10 cellular contexts compared by ENCODE assay signal in the genomic region with DNA sequence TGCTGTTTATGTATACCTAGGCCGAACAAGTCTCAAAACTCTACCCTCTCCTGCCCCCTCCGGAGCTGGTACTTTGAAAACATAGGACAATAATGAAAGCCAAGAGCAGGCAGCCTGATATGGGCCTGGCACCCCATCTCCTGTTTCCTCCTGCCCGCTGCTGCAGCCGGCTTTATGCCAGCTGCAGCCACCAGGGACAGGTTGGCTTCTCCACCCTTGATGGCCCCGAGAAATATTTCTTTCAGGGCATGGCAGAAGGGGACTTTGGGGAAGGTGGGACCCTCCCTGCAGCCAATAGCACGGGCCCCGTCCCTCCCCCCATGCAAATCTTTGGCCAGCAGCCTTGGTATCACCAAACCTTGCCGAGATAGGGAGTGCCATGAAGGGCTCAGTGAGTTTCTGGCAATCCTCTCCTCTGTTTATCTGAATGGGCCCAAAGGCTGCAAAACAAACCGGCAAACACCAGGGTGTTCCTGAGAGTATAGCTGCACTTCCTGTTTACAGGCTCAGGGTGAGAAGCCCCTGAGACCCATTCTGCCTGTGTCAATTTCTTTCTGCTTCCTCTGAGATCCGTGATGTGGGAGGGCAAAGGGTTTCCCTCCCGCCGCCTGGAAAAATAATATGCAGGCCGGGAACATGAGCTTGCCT.
DNase-seq lines count a peak whose midpoint lies in the region; ATAC-seq, FAIRE-seq and TF ChIP-seq lines count a peak whose summit lies in the region.
"Had no signal": no experiment of that assay in that cellular context is flagged by ENCODE, and none has a peak within 500 bp of the region (broad histone marks: within the 10 kb centered on the region; RNA-seq: fewer than 3 reads in every experiment).

No MANE protein-coding gene starts in this region.

- H3K4me1 Mint-ChIP-seq in activated T-helper 1 cell treated with anti-CD3 and anti-CD28 coated beads, Interleukin-12 subunit alpha, Interleukin-12 subunit beta, Interleukin-2, Interleukin-4 antibody, amounts not matched to agents 30 ng/mL and 10 ng/mL and 1 ng/mL, durations not matched to agents 14 hours and 24 hours and 36 hours (ENCODE audit: low read depth) = no peaks in the 10 kb centered on the region
- H3K4me1 Mint-ChIP-seq: activated naive CD4-positive, alpha-beta T cell treated with anti-CD3 and anti-CD28 coated beads, Interleukin-2, amount 50 U/mL, for 24 hours had no signal

- CTCF ChIA-PET in HepG2 (lab: Yijun Ruan, JAX; ENCODE audit: low intra/inter-chr PET ratio, low total read pairs) = no interaction called here

- peaks cover 3% of the 10 kb centered on the region; the same call in 1 of the 2 replicates for H3K9me3 ChIP-seq in BLaER1
- no peaks in the 10 kb centered on the region for H3K9me3 ChIP-seq in SU-DHL-6 (ENCODE audit: insufficient read depth, low read length)
- H3K9me3 ChIP-seq in HepG2 (ENCODE audit: low read length) = peaks cover 6% of the 10 kb centered on the region

- ATAC-seq in GM19395 (IDR thresholded peaks at IDR 0.05; ENCODE audit: unreplicated experiment) (peak; percentile 61), HepG2 (peak; percentile 66)

- H3K9ac ChIP-seq in BLaER1 (peak overlapping the region; percentile 62), SU-DHL-6 (ENCODE audit: low read length) (peak overlapping the region; percentile 36), HepG2 (ENCODE audit: insufficient read depth, low read depth, low read length) (peak overlapping the region; percentile 78)

- TF ChIP-seq RAD21 in HepG2 (CRISPR knock-in tag; IDR thresholded peaks at IDR 0.05) = no peak

- H3K27ac ChIP-seq in BLaER1 (peak overlapping the region; percentile 82), SU-DHL-6 (ENCODE audit: low read depth, low read length) (peak overlapping the region; percentile 73), HepG2 (ENCODE audit: extremely low read length, insufficient read depth, low read length) (peak overlapping the region; percentile 68)

- FAIRE-seq in HepG2 (lab: Jason Lieb, UNC) = no peak

- H3K27me3 ChIP-seq in BLaER1 = no peaks in the 10 kb centered on the region
- H3K27me3 ChIP-seq in SU-DHL-6 (ENCODE audit: low read length) = no peaks in the 10 kb centered on the region
- H3K27me3 ChIP-seq in HepG2 (ENCODE audit: control insufficient read depth in 1 of 2, insufficient read depth in 2 of 2, low read length in 2 of 2) = no peaks in the 10 kb centered on the region; a peak in 1 of 5 replicates

- H3K9me2 ChIP-seq in SU-DHL-6 (replicated peaks; ENCODE audit: insufficient read depth, low read length) = no peaks in the 10 kb centered on the region

- TF ChIP-seq CTCF in SU-DHL-6 (IDR thresholded peaks at IDR 0.05; ENCODE audit: insufficient read depth, low read length, poor library complexity, severe bottlenecking) (no peak), HepG2 (CRISPR knock-in tag; IDR thresholded peaks at IDR 0.05) (no peak)

- TSS peak; percentile 90 for BruUV-seq in HepG2 (replicated peaks; lab: Mats Ljungman, UMichigan)

- H2AFZ ChIP-seq in SU-DHL-6 (ENCODE audit: low read depth, low read length, severe bottlenecking) (peak overlapping the region; percentile 40), HepG2 (ENCODE audit: low read length) (no peak overlapping the region)

- POLR2A ChIA-PET in HepG2 (lab: Yijun Ruan, JAX) = interaction anchor here (0.8 to 1.7 kb wide), 15 partner anchors 9 to 210 kb away, joined by 3 to 8 read pairs (median 5); no protein-coding TSS in a partner anchor

- H3K4me1 ChIP-seq in BLaER1 (peaks cover 45% of the 10 kb centered on the region), HepG2 (ENCODE audit: insufficient read depth, low read length) (peaks cover 68% of the 10 kb centered on the region)

- H3K4me2 ChIP-seq in BLaER1 = peak overlapping the region; percentile 81
- peak overlapping the region; percentile 53 for H3K4me2 ChIP-seq in SU-DHL-6 (ENCODE audit: low read depth, low read length, poor library complexity, severe bottlenecking)
- H3K4me2 ChIP-seq in HepG2 (ENCODE audit: low read depth, low read length) = peak overlapping the region; percentile 86

- peaks cover 5% of the 10 kb centered on the region; the same call in 1 of the 2 replicates for H3F3A ChIP-seq in SU-DHL-6 (ENCODE audit: insufficient read depth)

- no peaks in the 10 kb centered on the region for H3K36me3 Mint-ChIP-seq in activated T-helper 1 cell treated with anti-CD3 and anti-CD28 coated beads, Interleukin-12 subunit alpha, Interleukin-12 subunit beta, Interleukin-2, Interleukin-4 antibody, amounts not matched to agents 30 ng/mL and 10 ng/mL and 1 ng/mL, durations not matched to agents 14 hours and 24 hours and 36 hours (ENCODE audit: low read depth)
- H3K36me3 Mint-ChIP-seq: activated naive CD4-positive, alpha-beta T cell treated with anti-CD3 and anti-CD28 coated beads, Interleukin-2, amount 50 U/mL, for 24 hours had no signal

- WGBS in HepG2 (ENCODE audit: low lambda C conversion rate) = 11% methylated on average over 9 of the region's 13 CpGs

- intact Hi-C loops in HepG2 (cut with micrococcal nuclease; ENCODE audit: unreplicated experiment) = loop anchor here (1.0 to 10.0 kb wide), 2 partner anchors 135 to 283 kb away; no protein-coding TSS in a partner anchor
- intact Hi-C loops in activated T-helper 1 cell treated with anti-CD3 and anti-CD28 coated beads, Interleukin-12 subunit alpha, Interleukin-12 subunit beta, Interleukin-2, Interleukin-4 antibody, amounts not matched to agents 30 ng/mL and 10 ng/mL and 1 ng/mL, durations not matched to agents 14 hours and 24 hours and 36 hours (cut with micrococcal nuclease) = no loop called here

- no peak; a peak in 1 of 4 replicates for TF ChIP-seq POLR2A in HepG2 (IDR thresholded peaks at IDR 0.05; ENCODE audit: insufficient read depth in 1 of 2, low read depth in 2 of 2, low read length in 2 of 2)

- no peaks in the 10 kb centered on the region for H3K9me3 Mint-ChIP-seq in activated T-helper 1 cell treated with anti-CD3 and anti-CD28 coated beads, Interleukin-12 subunit alpha, Interleukin-12 subunit beta, Interleukin-2, Interleukin-4 antibody, amounts not matched to agents 30 ng/mL and 10 ng/mL and 1 ng/mL, durations not matched to agents 14 hours and 24 hours and 36 hours
- H3K9me3 Mint-ChIP-seq: activated naive CD4-positive, alpha-beta T cell treated with anti-CD3 and anti-CD28 coated beads, Interleukin-2, amount 50 U/mL, for 24 hours had no signal

- H3K79me2 ChIP-seq in SU-DHL-6 (ENCODE audit: insufficient read depth, low read length) (no peaks in the 10 kb centered on the region), HepG2 (ENCODE audit: insufficient read depth, low read length) (no peaks in the 10 kb centered on the region)

- H3K36me3 ChIP-seq in BLaER1 (no peaks in the 10 kb centered on the region), SU-DHL-6 (ENCODE audit: low read length) (no peaks in the 10 kb centered on the region), HepG2 (replicated peaks in 1 of 2; ENCODE audit: control insufficient read depth in 1 of 2, insufficient read depth in 2 of 2, low read length in 2 of 2) (no peaks in the 10 kb centered on the region)

- no peak overlapping the region for H3K27ac Mint-ChIP-seq in activated T-helper 1 cell treated with anti-CD3 and anti-CD28 coated beads, Interleukin-12 subunit alpha, Interleukin-12 subunit beta, Interleukin-2, Interleukin-4 antibody, amounts not matched to agents 30 ng/mL and 10 ng/mL and 1 ng/mL, durations not matched to agents 14 hours and 24 hours and 36 hours
- H3K27ac Mint-ChIP-seq: activated naive CD4-positive, alpha-beta T cell treated with anti-CD3 and anti-CD28 coated beads, Interleukin-2, amount 50 U/mL, for 24 hours had no signal

- DNase-seq in HepG2 (ENCODE audit: low spot score) = peak; percentile 23
- DNase-seq in COLO829 (ENCODE audit: low spot score) = no peak
- DNase-seq in iPS-NIHi11 (ENCODE audit: low spot score) = no peak
- no peak for DNase-seq in activated T-helper 1 cell treated with anti-CD3 and anti-CD28 coated beads, Interleukin-12 subunit alpha, Interleukin-12 subunit beta, Interleukin-2, Interleukin-4 antibody, amounts not matched to agents 30 ng/mL and 10 ng/mL and 1 ng/mL, durations not matched to agents 14 hours and 24 hours and 36 hours (ENCODE audit: low spot score)
- DNase-seq in cerebellar nuclear complex (lab: John Stamatoyannopoulos, UW) = no peak
- DNase-seq: NCI-H1436 treated with DMSO at 0.1 percent for 48 hours had no signal

- H4K20me1 ChIP-seq in BLaER1 (no peaks in the 10 kb centered on the region), SU-DHL-6 (ENCODE audit: low read depth, low read length) (no peaks in the 10 kb centered on the region), HepG2 (ENCODE audit: insufficient read depth, low read length) (no peaks in the 10 kb centered on the region)

- in situ Hi-C loops in HepG2 (cut with HindIII; ENCODE audit: extremely low pct_ligation_motif_present, low pct_unique_long_range_greater_than_20kb) = no loop called here

- H3K4me3 ChIP-seq in BLaER1 = peak overlapping the region; percentile 38
- no peak overlapping the region for H3K4me3 ChIP-seq in SU-DHL-6 (ENCODE audit: insufficient read depth, low read length, poor library complexity, severe bottlenecking)
- peak overlapping the region; percentile 59 to 74 (median 72) for H3K4me3 ChIP-seq in HepG2 (replicated peaks in 1 of 3; ENCODE audit: insufficient read depth in 1 of 3, low read depth in 2 of 3, low read length in 3 of 3)

- TF ChIP-seq EP300 in HepG2 (IDR thresholded peaks at IDR 0.05; ENCODE audit: low read depth in 2 of 2, low read length in 2 of 2) (no peak), HepG2 (CRISPR knock-in tag; IDR thresholded peaks at IDR 0.05; ENCODE audit: borderline replicate concordance) (no peak)

- H3K4me3 Mint-ChIP-seq in activated T-helper 1 cell treated with anti-CD3 and anti-CD28 coated beads, Interleukin-12 subunit alpha, Interleukin-12 subunit beta, Interleukin-2, Interleukin-4 antibody, amounts not matched to agents 30 ng/mL and 10 ng/mL and 1 ng/mL, durations not matched to agents 14 hours and 24 hours and 36 hours = no peak overlapping the region
- H3K4me3 Mint-ChIP-seq: activated naive CD4-positive, alpha-beta T cell treated with anti-CD3 and anti-CD28 coated beads, Interleukin-2, amount 50 U/mL, for 24 hours had no signal

- H3K27me3 Mint-ChIP-seq in activated T-helper 1 cell treated with anti-CD3 and anti-CD28 coated beads, Interleukin-12 subunit alpha, Interleukin-12 subunit beta, Interleukin-2, Interleukin-4 antibody, amounts not matched to agents 30 ng/mL and 10 ng/mL and 1 ng/mL, durations not matched to agents 14 hours and 24 hours and 36 hours (ENCODE audit: insufficient read depth) = no peaks in the 10 kb centered on the region

TF ChIP-seq in HepG2, 621 proteins besides CTCF, POLR2A, EP300 and RAD21 (continues in another document):
- no peak for TF ChIP-seq ZBTB8A (CRISPR knock-in tag; IDR thresholded peaks at IDR 0.05; ENCODE audit: borderline replicate concordance, low read depth)
- TF ChIP-seq, protein P1, sequence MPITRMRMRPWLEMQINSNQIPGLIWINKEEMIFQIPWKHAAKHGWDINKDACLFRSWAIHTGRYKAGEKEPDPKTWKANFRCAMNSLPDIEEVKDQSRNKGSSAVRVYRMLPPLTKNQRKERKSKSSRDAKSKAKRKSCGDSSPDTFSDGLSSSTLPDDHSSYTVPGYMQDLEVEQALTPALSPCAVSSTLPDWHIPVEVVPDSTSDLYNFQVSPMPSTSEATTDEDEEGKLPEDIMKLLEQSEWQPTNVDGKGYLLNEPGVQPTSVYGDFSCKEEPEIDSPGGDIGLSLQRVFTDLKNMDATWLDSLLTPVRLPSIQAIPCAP (CRISPR knock-in tag; IDR thresholded peaks at IDR 0.05; ENCODE audit: low read depth) = no peak
- TF ChIP-seq ZNF335 (CRISPR knock-in tag; IDR thresholded peaks at IDR 0.05) = 0 out of 2 replicates have a peak, but pooled peaks have one; percentile 33
